ENCODE assay signal across 8 cellular contexts in the genomic region with DNA sequence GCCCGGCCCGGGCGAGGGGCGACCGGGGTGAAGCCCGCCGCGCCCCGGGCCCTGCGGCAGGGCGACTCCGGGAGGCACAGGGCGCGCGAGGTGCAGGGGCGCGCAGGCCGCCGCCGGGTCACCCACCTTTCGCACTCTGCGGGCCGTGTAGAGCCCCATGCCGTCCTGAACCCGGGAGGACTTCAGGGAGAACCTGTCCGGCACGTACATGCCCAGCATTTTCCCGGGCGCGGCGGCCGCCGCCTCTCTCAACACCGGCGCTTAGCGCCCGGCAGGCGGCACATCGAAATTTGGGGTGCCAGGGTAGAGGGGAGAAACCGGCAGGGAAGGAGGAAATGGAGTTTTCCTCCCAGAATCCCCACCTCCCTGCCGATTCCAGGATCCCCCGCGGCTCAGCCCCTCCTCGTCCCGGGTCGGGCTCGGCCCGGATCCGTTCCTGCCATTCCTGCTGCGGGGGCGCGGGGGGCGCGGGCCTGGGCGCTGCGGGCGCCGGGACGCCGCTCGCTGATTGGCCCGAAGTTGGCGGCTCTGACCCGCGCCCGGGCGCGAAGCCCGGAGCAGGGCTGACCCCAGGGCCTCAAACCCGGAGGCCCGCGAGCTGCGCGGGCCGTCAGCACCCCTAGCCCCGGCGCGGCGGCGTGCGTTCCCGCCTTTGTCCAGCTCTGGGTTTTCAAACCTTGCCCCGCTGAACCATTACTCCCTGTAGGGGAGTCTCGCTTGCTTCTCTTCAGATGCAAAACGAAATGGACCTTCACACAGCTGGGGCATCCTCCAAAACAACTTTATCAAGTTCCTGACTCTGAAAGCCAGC. TPM values are rescaled to one million over a fixed set of nuclear protein-coding genes. Genes with fewer than 3 reads are reported as not detected.
DNase-seq lines count a peak whose midpoint lies in the region; ATAC-seq and TF ChIP-seq lines count a peak whose summit lies in the region.

A gene (minus strand): TSS at position 337 of the 811 bp plus-strand sequence. CDS start 118 bp downstream, at position 219.

- peaks cover 7% of the 10 kb centered on the region for H3K4me1 Mint-ChIP-seq in activated T-helper 17 cell treated with anti-CD3 and anti-CD28 coated beads, Interleukin-2, amount 50 U/mL, for 72 hours

- peak within 1 kb of the TSS; percentile 72 for H2AFZ ChIP-seq in MM.1S (ENCODE audit: low read length)
- peak within 1 kb of the TSS; percentile 77 for H2AFZ ChIP-seq in fibroblast of lung (ENCODE audit: low read length)

- H3K27ac Mint-ChIP-seq in activated T-helper 17 cell treated with anti-CD3 and anti-CD28 coated beads, Interleukin-2, amount 50 U/mL, for 72 hours = peak within 1 kb of the TSS; percentile 59

- peaks cover 36% of the 10 kb centered on the region for H3K79me2 ChIP-seq in MM.1S (ENCODE audit: low read length)
- peaks cover 5% of the 10 kb centered on the region for H3K79me2 ChIP-seq in fibroblast of lung (ENCODE audit: control insufficient read depth, insufficient read depth, low read length)

- no peaks in the 10 kb centered on the region for H3K36me3 Mint-ChIP-seq in activated T-helper 17 cell treated with anti-CD3 and anti-CD28 coated beads, Interleukin-2, amount 50 U/mL, for 72 hours (ENCODE audit: low read depth)

- no peaks in the 10 kb centered on the region for H3K27me3 ChIP-seq in MM.1S (replicated peaks; ENCODE audit: insufficient read depth, low read length)
- no peaks in the 10 kb centered on the region for H3K27me3 ChIP-seq in fibroblast of lung (ENCODE audit: control insufficient read depth, insufficient read depth, low read length)
- H3K27me3 ChIP-seq in mucosa of rectum (ENCODE audit: control insufficient read depth in 2 of 2, insufficient read depth in 2 of 2, low read length in 2 of 2) = no peaks in the 10 kb centered on the region
- H3K27me3 ChIP-seq in subcutaneous abdominal adipose tissue (ENCODE audit: control insufficient read depth in 5 of 5, insufficient read depth in 4 of 5, low read length in 5 of 5) = no peaks in the 10 kb centered on the region

- peaks cover 35% of the 10 kb centered on the region for H3K27me3 Mint-ChIP-seq in activated T-helper 17 cell treated with anti-CD3 and anti-CD28 coated beads, Interleukin-2, amount 50 U/mL, for 72 hours

- no peaks in the 10 kb centered on the region for H3K9me3 Mint-ChIP-seq in activated T-helper 17 cell treated with anti-CD3 and anti-CD28 coated beads, Interleukin-2, amount 50 U/mL, for 72 hours

- TF ChIP-seq CTCF in MM.1S (IDR thresholded peaks at IDR 0.05; ENCODE audit: low read length) (peak; percentile 24; the same call in 1 of the 2 replicates), fibroblast of lung (conservative IDR thresholded peaks at IDR 0.05 in 1 of 2, IDR thresholded peaks at IDR 0.05 in 1 of 2; ENCODE audit: low read depth in 1 of 2, low read length in 2 of 2) (peak; percentile 24 to 28)

- H3K9me3 ChIP-seq in MM.1S (replicated peaks; ENCODE audit: insufficient read depth, low read length) = no peaks in the 10 kb centered on the region
- H3K9me3 ChIP-seq in fibroblast of lung (ENCODE audit: control insufficient read depth, insufficient read depth, low read depth, low read length) = no peaks in the 10 kb centered on the region
- H3K9me3 ChIP-seq in mucosa of rectum (ENCODE audit: control insufficient read depth in 2 of 2, low read length in 2 of 2) = no peaks in the 10 kb centered on the region
- no peaks in the 10 kb centered on the region for H3K9me3 ChIP-seq in subcutaneous abdominal adipose tissue (ENCODE audit: control insufficient read depth in 5 of 5, low read length in 5 of 5)

- peak within 1 kb of the TSS; percentile 86 for H3K4me3 ChIP-seq in MM.1S (ENCODE audit: low read length)
- H3K4me3 ChIP-seq in fibroblast of lung (replicated peaks in 1 of 4; ENCODE audit: control extremely low read depth in 1 of 4, insufficient read depth in 1 of 4, low read depth in 3 of 4, low read length in 4 of 4) = peak within 1 kb of the TSS; percentile 68 to 82 (median 71)
- peak within 1 kb of the TSS; percentile 82 to 91 for H3K4me3 ChIP-seq in mucosa of rectum (ENCODE audit: low read length in 2 of 2)
- H3K4me3 ChIP-seq in subcutaneous abdominal adipose tissue (ENCODE audit: low read depth in 1 of 5, low read length in 5 of 5) = peak within 1 kb of the TSS; percentile 75 to 90 (median 83)

- no peaks in the 10 kb centered on the region for H3K9me2 ChIP-seq in MM.1S (replicated peaks; ENCODE audit: insufficient read depth, low read length)

- no peaks in the 10 kb centered on the region for H3K36me3 ChIP-seq in MM.1S (replicated peaks; ENCODE audit: insufficient read depth, low read length)
- H3K36me3 ChIP-seq in fibroblast of lung (ENCODE audit: control insufficient read depth, insufficient read depth, low read length) = no peaks in the 10 kb centered on the region
- no peaks in the 10 kb centered on the region for H3K36me3 ChIP-seq in mucosa of rectum (ENCODE audit: control insufficient read depth in 2 of 2, insufficient read depth in 2 of 2, low read length in 2 of 2)
- no peaks in the 10 kb centered on the region for H3K36me3 ChIP-seq in subcutaneous abdominal adipose tissue (ENCODE audit: control insufficient read depth in 5 of 5, insufficient read depth in 5 of 5, low read length in 5 of 5)

- H3K4me3 Mint-ChIP-seq in activated T-helper 17 cell treated with anti-CD3 and anti-CD28 coated beads, Interleukin-2, amount 50 U/mL, for 72 hours = peak within 1 kb of the TSS; percentile 85

- H4K20me1 ChIP-seq in MM.1S (ENCODE audit: insufficient read depth, low read length) = no peaks in the 10 kb centered on the region
- H4K20me1 ChIP-seq in fibroblast of lung (ENCODE audit: control insufficient read depth, extremely low read depth, insufficient read depth, low read length) = no peaks in the 10 kb centered on the region

- H3K4me2 ChIP-seq in MM.1S (ENCODE audit: low read depth, low read length) (peak within 1 kb of the TSS; percentile 90), fibroblast of lung (ENCODE audit: extremely low read depth, insufficient read depth, low read length) (peak within 1 kb of the TSS; percentile 82)

- peak; percentile 64 for ATAC-seq in activated T-helper 17 cell treated with anti-CD3 and anti-CD28 coated beads, Interleukin-2, amount 50 U/mL, for 72 hours (replicated peaks)
- no peak for ATAC-seq in HG02840 (IDR thresholded peaks at IDR 0.05; ENCODE audit: low FRiP score, unreplicated experiment)
- ATAC-seq in HG02763 (IDR thresholded peaks at IDR 0.05; ENCODE audit: unreplicated experiment) = no peak

- peaks cover 26% of the 10 kb centered on the region for H3F3A ChIP-seq in MM.1S (ENCODE audit: insufficient read depth, low read length)

- H3K27ac ChIP-seq in MM.1S (ENCODE audit: low read length) = peak within 1 kb of the TSS; percentile 70
- peak within 1 kb of the TSS; percentile 85 for H3K27ac ChIP-seq in fibroblast of lung (ENCODE audit: insufficient read depth, low read length)
- peak within 1 kb of the TSS; percentile 76 to 83 for H3K27ac ChIP-seq in mucosa of rectum (ENCODE audit: low read depth in 2 of 2, low read length in 2 of 2)
- peak within 1 kb of the TSS; percentile 87 for H3K27ac ChIP-seq in subcutaneous abdominal adipose tissue (ENCODE audit: low read depth, low read length)

- H3K4me1 ChIP-seq in MM.1S (ENCODE audit: low read length) (peaks cover 34% of the 10 kb centered on the region), fibroblast of lung (ENCODE audit: control insufficient read depth, extremely low read depth, insufficient read depth, low read length) (peaks cover 2% of the 10 kb centered on the region), mucosa of rectum (ENCODE audit: control insufficient read depth in 2 of 2, insufficient read depth in 2 of 2, low read length in 2 of 2) (peaks cover 7 to 16% of the 10 kb centered on the region in 2 donors), subcutaneous abdominal adipose tissue (ENCODE audit: control insufficient read depth in 5 of 5, insufficient read depth in 5 of 5, low read length in 5 of 5) (peaks cover 0 to 36% (median 21%) of the 10 kb centered on the region in 5 donors)

- peak; percentile 83 for DNase-seq in ELF-1 (ENCODE audit: low read depth, low spot score)
- peak; percentile 82 for DNase-seq in MM.1S
- peak; percentile 59 to 71 for DNase-seq in fibroblast of lung (ENCODE audit: low read depth in 2 of 2)

- peak within 1 kb of the TSS; percentile 89 for H3K9ac ChIP-seq in MM.1S (ENCODE audit: low read length)
- H3K9ac ChIP-seq in fibroblast of lung (ENCODE audit: insufficient read depth, low read length) = peak within 1 kb of the TSS; percentile 79
- H3K9ac ChIP-seq in mucosa of rectum (ENCODE audit: low read depth in 1 of 2, low read length in 2 of 2) = peak within 1 kb of the TSS; percentile 68 to 78
- peak within 1 kb of the TSS; percentile 64 to 78 (median 73) for H3K9ac ChIP-seq in subcutaneous abdominal adipose tissue (ENCODE audit: low read length in 5 of 5)

RNA-seq across cellular contexts. Expression of the gene that starts here (rescaled TPM):
- under 1 TPM; 0.21 to 0.52 TPM for total RNA-seq in activated T-helper 17 cell treated with anti-CD3 and anti-CD28 coated beads, Interleukin-2, amount 50 U/mL, for 72 hours
- 19.0 TPM in 2 replicates for total RNA-seq in fibroblast of lung
- 8.2 and 8.6 TPM in 2 replicates for polyA plus RNA-seq in fibroblast of lung
- 5.3 and 5.4 TPM in 2 replicates for polyA plus RNA-seq in fibroblast of lung (2012)
- 3.7 and 7.7 TPM in 2 replicates for polyA minus RNA-seq in fibroblast of lung (ENCODE audit: low replicate concordance)

Comparison
In these comparisons a context has a peak if more than half of its experiments do, and no peak if none do; other contexts are left out.
1. RNA of the gene that starts here (total RNA-seq): 19.0 TPM in fibroblast of lung; 0.21 to 0.52 TPM in activated T-helper 17 cell treated with anti-CD3 and anti-CD28 coated beads, Interleukin-2, amount 50 U/mL, for 72 hours; every median in the first group is over 10 times any median in the second.
2. Peak in ATAC-seq in activated T-helper 17 cell treated with anti-CD3 and anti-CD28 coated beads, Interleukin-2, amount 50 U/mL, for 72 hours; RNA of the gene not detected or under 1 TPM.
3. Peak in every context shown above with its lines, with median percentiles within 50 percentile points of each other: DNase-seq, H3K27ac ChIP-seq, H3K4me3 ChIP-seq and H3K9ac ChIP-seq.